ENCODE assay signal across 30 cellular contexts in genomic region chr4:92263010-92263409, GRCh38. TPM values are rescaled to one million over a fixed set of nuclear protein-coding genes. Genes with fewer than 3 reads are reported as not detected.
"Had no signal": no experiment of that assay in that cellular context is flagged by ENCODE, and none has a peak within 500 bp of the region (broad histone marks: within the 10 kb centered on the region; RNA-seq: fewer than 3 reads in every experiment).

No MANE protein-coding gene starts in this region.

- H3K4me3 ChIP-seq: stomach, suprapubic skin, testis, thoracic aorta, thyroid gland, tibial artery, tibial nerve, transverse colon, upper lobe of left lung, upper lobe of right lung, uterus, vagina had no signal

- FAIRE-seq: urothelium cell line had no signal

- H3K4me3 Mint-ChIP-seq: stimulated activated effector memory CD8-positive, alpha-beta T cell treated with anti-CD3 and anti-CD28 coated beads, Interleukin-12 subunit alpha, Interleukin-12 subunit beta, amount 100 ng/mL, for 72 hours; stimulated activated memory B cell treated with anti-CD40 and anti-IgM and Interleukin-4, amounts not matched to agents 10 μg/mL and 1 μg/mL and 100 μg/mL, for 72 hours; stimulated activated naive B cell treated with anti-CD40 and anti-IgM and Interleukin-4, amounts not matched to agents 10 μg/mL and 1 μg/mL and 100 μg/mL, for 72 hours; stimulated activated naive CD8-positive, alpha-beta T cell treated with anti-CD3 and anti-CD28 coated beads, Interleukin-15, amount 100 ng/mL, for 72 hours; stimulated activated naive CD8-positive, alpha-beta T cell treated with anti-CD3 and anti-CD28 coated beads, Interleukin-15, Interleukin-2, amounts not matched to agents 100 ng/mL and 50 ng/mL, for 24 hours; type B pancreatic cell had no signal

- H3K27me3 ChIP-seq: stomach, suprapubic skin, testis, thyroid gland, tibial artery, tibial nerve, transverse colon, upper lobe of left lung, upper lobe of right lung, uterus, vagina had no signal

- DNase-seq: stimulated activated CD4-positive, alpha-beta T cell treated with anti-CD3 and anti-CD28 coated beads, Interleukin-2, amount 100 ng/mL, for 48 hours; stimulated activated CD4-positive, alpha-beta T cell treated with anti-CD3 and anti-CD28 coated beads, Interleukin-4, amount 100 ng/mL, for 1 hour; stimulated activated CD4-positive, alpha-beta T cell treated with anti-CD3 and anti-CD28 coated beads, Interleukin-4, amount 100 ng/mL, for 24 hours; stimulated activated CD4-positive, alpha-beta T cell treated with anti-CD3 and anti-CD28 coated beads, Interleukin-4, amount 100 ng/mL, for 4 hours; stimulated activated CD8-positive, alpha-beta memory T cell treated with anti-CD3 and anti-CD28 coated beads, Interleukin-4, amount 100 ng/mL, for 48 hours; stimulated activated naive B cell treated with anti-CD40 and anti-IgM and Interleukin-4, amounts not matched to agents 10 μg/mL and 1 μg/mL and 100 μg/mL, for 72 hours; stimulated activated naive CD4-positive, alpha-beta T cell; stimulated activated naive CD4-positive, alpha-beta T cell treated with Interleukin-2 at 50 U/mL for 16 hours; stimulated activated naive CD8-positive, alpha-beta T cell treated with anti-CD3 and anti-CD28 coated beads, Interleukin-15, amount 100 ng/mL, for 72 hours; stimulated activated naive CD8-positive, alpha-beta T cell treated with anti-CD3 and anti-CD28 coated beads, Interleukin-15, Interleukin-2, amounts not matched to agents 100 U/mL and 50 U/mL, for 24 hours; stomach; substantia nigra; testis; thyroid gland; tibial artery; transverse colon; trophoblast cell; upper lobe of left lung; upper lobe of right lung; uterus had no signal

- H3K4me1 ChIP-seq: stomach, suprapubic skin, testis, transverse colon, upper lobe of left lung, upper lobe of right lung, uterus, vagina had no signal

- H3K4me1 Mint-ChIP-seq: stimulated activated effector memory CD8-positive, alpha-beta T cell treated with anti-CD3 and anti-CD28 coated beads, Interleukin-12 subunit alpha, Interleukin-12 subunit beta, amount 100 ng/mL, for 72 hours; stimulated activated memory B cell treated with anti-CD40 and anti-IgM and Interleukin-4, amounts not matched to agents 10 μg/mL and 1 μg/mL and 100 μg/mL, for 72 hours; stimulated activated naive B cell treated with anti-CD40 and anti-IgM and Interleukin-4, amounts not matched to agents 10 μg/mL and 1 μg/mL and 100 μg/mL, for 72 hours; stimulated activated naive CD8-positive, alpha-beta T cell treated with anti-CD3 and anti-CD28 coated beads, Interleukin-15, amount 100 ng/mL, for 72 hours had no signal

- H3K9me3 ChIP-seq: stomach, suprapubic skin, testis, thoracic aorta, thyroid gland, tibial artery, tibial nerve, transverse colon, upper lobe of left lung, upper lobe of right lung, uterus, vagina had no signal

- ATAC-seq: stimulated activated effector memory CD8-positive, alpha-beta T cell treated with anti-CD3 and anti-CD28 coated beads, Interleukin-12 subunit alpha, Interleukin-12 subunit beta, amount 100 ng/mL, for 72 hours; stimulated activated memory B cell treated with anti-CD40 and anti-IgM and Interleukin-4, amounts not matched to agents 10 μg/mL and 1 μg/mL and 100 μg/mL, for 72 hours; stimulated activated naive B cell treated with anti-CD40 and anti-IgM and Interleukin-4, amounts not matched to agents 10 μg/mL and 1 μg/mL and 100 μg/mL, for 72 hours; stimulated activated naive CD8-positive, alpha-beta T cell treated with anti-CD3 and anti-CD28 coated beads, Interleukin-15, amount 100 ng/mL, for 72 hours; stimulated activated naive CD8-positive, alpha-beta T cell treated with anti-CD3 and anti-CD28 coated beads, Interleukin-15, Interleukin-2, amounts not matched to agents 100 U/mL and 50 U/mL, for 24 hours; upper lobe of right lung had no signal

- H3K27ac ChIP-seq: stomach, suprapubic skin, testis, thoracic aorta, thyroid gland, tibial artery, tibial nerve, transverse colon, upper lobe of left lung, upper lobe of right lung, uterus, vagina had no signal

- H3K36me3 ChIP-seq: stomach, suprapubic skin, thoracic aorta, thyroid gland, tibial artery, tibial nerve, transverse colon, upper lobe of left lung, upper lobe of right lung, uterus, vagina had no signal

- H3K36me3 Mint-ChIP-seq: stimulated activated effector memory CD8-positive, alpha-beta T cell treated with anti-CD3 and anti-CD28 coated beads, Interleukin-12 subunit alpha, Interleukin-12 subunit beta, amount 100 ng/mL, for 72 hours; stimulated activated memory B cell treated with anti-CD40 and anti-IgM and Interleukin-4, amounts not matched to agents 10 μg/mL and 1 μg/mL and 100 μg/mL, for 72 hours; stimulated activated naive B cell treated with anti-CD40 and anti-IgM and Interleukin-4, amounts not matched to agents 10 μg/mL and 1 μg/mL and 100 μg/mL, for 72 hours; type B pancreatic cell had no signal

- H3K27ac Mint-ChIP-seq: stimulated activated effector memory CD8-positive, alpha-beta T cell treated with anti-CD3 and anti-CD28 coated beads, Interleukin-12 subunit alpha, Interleukin-12 subunit beta, amount 100 ng/mL, for 72 hours; stimulated activated memory B cell treated with anti-CD40 and anti-IgM and Interleukin-4, amounts not matched to agents 10 μg/mL and 1 μg/mL and 100 μg/mL, for 72 hours; stimulated activated naive B cell treated with anti-CD40 and anti-IgM and Interleukin-4, amounts not matched to agents 10 μg/mL and 1 μg/mL and 100 μg/mL, for 72 hours; stimulated activated naive CD8-positive, alpha-beta T cell treated with anti-CD3 and anti-CD28 coated beads, Interleukin-15, amount 100 ng/mL, for 72 hours; stimulated activated naive CD8-positive, alpha-beta T cell treated with anti-CD3 and anti-CD28 coated beads, Interleukin-15, Interleukin-2, amounts not matched to agents 100 ng/mL and 50 ng/mL, for 24 hours; type B pancreatic cell had no signal

- H3K27me3 Mint-ChIP-seq: stimulated activated memory B cell treated with anti-CD40 and anti-IgM and Interleukin-4, amounts not matched to agents 10 μg/mL and 1 μg/mL and 100 μg/mL, for 72 hours; stimulated activated naive B cell treated with anti-CD40 and anti-IgM and Interleukin-4, amounts not matched to agents 10 μg/mL and 1 μg/mL and 100 μg/mL, for 72 hours; stimulated activated naive CD8-positive, alpha-beta T cell treated with anti-CD3 and anti-CD28 coated beads, Interleukin-15, amount 100 ng/mL, for 72 hours; stimulated activated naive CD8-positive, alpha-beta T cell treated with anti-CD3 and anti-CD28 coated beads, Interleukin-15, Interleukin-2, amounts not matched to agents 100 ng/mL and 50 ng/mL, for 24 hours; type B pancreatic cell had no signal

- H3K9me3 Mint-ChIP-seq: stimulated activated memory B cell treated with anti-CD40 and anti-IgM and Interleukin-4, amounts not matched to agents 10 μg/mL and 1 μg/mL and 100 μg/mL, for 72 hours; stimulated activated naive CD8-positive, alpha-beta T cell treated with anti-CD3 and anti-CD28 coated beads, Interleukin-15, amount 100 ng/mL, for 72 hours; type B pancreatic cell had no signal

RNA-seq across cellular contexts. Expression of gene GRID2, which starts 40.8 kb away (rescaled TPM):
- total RNA-seq: subcutaneous adipose tissue, suprapubic skin, upper lobe of right lung, vagina had no signal
- polyA plus RNA-seq: stomach had no signal
